Comparison of ENCODE assay signal across 4 cellular contexts in the genomic region with DNA sequence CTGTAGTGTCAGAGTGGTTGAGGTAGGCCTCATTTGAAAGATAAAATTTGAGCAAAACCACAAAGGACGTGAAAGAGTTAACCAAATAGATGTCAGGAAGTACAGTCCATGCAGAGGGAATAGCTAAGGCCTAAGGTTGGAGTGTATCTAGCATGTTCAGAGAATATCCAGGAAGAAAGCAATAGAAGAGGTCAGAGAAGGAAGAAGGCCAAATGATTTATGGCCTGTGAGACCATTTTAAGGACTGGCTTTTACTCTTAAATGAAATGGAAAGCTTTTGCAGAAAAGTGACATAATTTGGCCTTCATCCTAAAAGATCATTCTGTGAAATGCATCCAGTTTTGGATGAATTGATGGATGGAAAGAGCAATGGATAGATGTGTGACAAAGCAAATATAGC.
TF ChIP-seq lines count a peak whose summit lies in the region.

No MANE protein-coding gene starts in this region.

TF ChIP-seq in HepG2, 621 proteins besides CTCF, POLR2A, EP300 and RAD21:
- TF ChIP-seq ZNF652 (CRISPR knock-in tag; IDR thresholded peaks at IDR 0.05; ENCODE audit: borderline replicate concordance, low read depth), result 0 out of 2 replicates have a peak, but pooled peaks have one; percentile 57
- no peak for TF ChIP-seq ZNF20 (CRISPR knock-in tag; IDR thresholded peaks at IDR 0.05)

TF ChIP-seq in HEK293T, 16 proteins besides CTCF, POLR2A, EP300 and RAD21:
- peak; percentile 37 for TF ChIP-seq PKNOX1 (IDR thresholded peaks at IDR 0.05)
- TF ChIP-seq FOXK2 (IDR thresholded peaks at IDR 0.05), result no peak

TF ChIP-seq in IMR-90, 13 proteins besides CTCF, POLR2A, EP300 and RAD21:
- TF ChIP-seq NFE2L2 (IDR thresholded peaks at IDR 0.05; ENCODE audit: low read depth, low read length) (no peak), CHD1 (IDR thresholded peaks at IDR 0.05; ENCODE audit: low read depth, low read length) (no peak), FOS (IDR thresholded peaks at IDR 0.05; ENCODE audit: low read depth, low read length) (no peak), MAZ (IDR thresholded peaks at IDR 0.05; ENCODE audit: borderline replicate concordance, low read depth, low read length) (no peak), RFX5 (IDR thresholded peaks at IDR 0.05; ENCODE audit: low read depth, low read length) (no peak), SMC3 (IDR thresholded peaks at IDR 0.05; ENCODE audit: low read depth, low read length) (no peak), ELK1 (IDR thresholded peaks at IDR 0.05; ENCODE audit: borderline replicate concordance, low read depth, low read length) (no peak), CEBPB (IDR thresholded peaks at IDR 0.05; ENCODE audit: low read depth, low read length) (no peak), BHLHE40 (IDR thresholded peaks at IDR 0.05; ENCODE audit: low read depth, low read length) (no peak), MAFK (IDR thresholded peaks at IDR 0.05; ENCODE audit: low read depth, low read length) (no peak), RCOR1 (IDR thresholded peaks at IDR 0.05; ENCODE audit: insufficient replicate concordance, low read length) (no peak), MXI1 (IDR thresholded peaks at IDR 0.05; ENCODE audit: borderline replicate concordance, low read depth, low read length) (no peak)
- TF ChIP-seq, protein P1, sequence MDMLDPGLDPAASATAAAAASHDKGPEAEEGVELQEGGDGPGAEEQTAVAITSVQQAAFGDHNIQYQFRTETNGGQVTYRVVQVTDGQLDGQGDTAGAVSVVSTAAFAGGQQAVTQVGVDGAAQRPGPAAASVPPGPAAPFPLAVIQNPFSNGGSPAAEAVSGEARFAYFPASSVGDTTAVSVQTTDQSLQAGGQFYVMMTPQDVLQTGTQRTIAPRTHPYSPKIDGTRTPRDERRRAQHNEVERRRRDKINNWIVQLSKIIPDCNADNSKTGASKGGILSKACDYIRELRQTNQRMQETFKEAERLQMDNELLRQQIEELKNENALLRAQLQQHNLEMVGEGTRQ (IDR thresholded peaks at IDR 0.05; ENCODE audit: low read depth, low read length), result no peak

TF ChIP-seq in K562, 482 proteins besides CTCF, POLR2A, EP300 and RAD21:
- TF ChIP-seq ZNF395 (CRISPR knock-in tag; IDR thresholded peaks at IDR 0.05) (no peak), ZNF24 (IDR thresholded peaks at IDR 0.05) (no peak), SMARCC2 (IDR thresholded peaks at IDR 0.05; ENCODE audit: low read depth) (no peak), ZNF707 (CRISPR knock-in tag; conservative IDR thresholded peaks at IDR 0.05) (no peak), DIDO1 (tag; IDR thresholded peaks at IDR 0.05; ENCODE audit: low read depth) (no peak), THRB (CRISPR knock-in tag; conservative IDR thresholded peaks at IDR 0.05) (0 out of 2 replicates have a peak, but pooled peaks have one; percentile 17), GATAD2B (IDR thresholded peaks at IDR 0.05; ENCODE audit: borderline replicate concordance) (no peak), ZNF41 (CRISPR knock-in tag; conservative IDR thresholded peaks at IDR 0.05) (no peak), ZNF212 (CRISPR knock-in tag; IDR thresholded peaks at IDR 0.05) (no peak), PYGO2 (tag; IDR thresholded peaks at IDR 0.05) (no peak), JUND (IDR thresholded peaks at IDR 0.05; ENCODE audit: borderline replicate concordance, low read depth, low read length) (no peak), JUND (tag; IDR thresholded peaks at IDR 0.05; ENCODE audit: borderline replicate concordance, low read depth, low read length) (no peak), TEAD1 (CRISPR knock-in tag; IDR thresholded peaks at IDR 0.05) (no peak), MNT (conservative IDR thresholded peaks at IDR 0.05) (no peak), ZNF282 (CRISPR knock-in tag; IDR thresholded peaks at IDR 0.05) (no peak), PKNOX1 (IDR thresholded peaks at IDR 0.05) (peak; percentile 67), U2AF2 (optimal IDR thresholded peaks at IDR 0.05; ENCODE audit: low read depth, low read length) (no peak), SP2 (IDR thresholded peaks at IDR 0.05; ENCODE audit: extremely low read depth, low read depth, low read length, poor library complexity, severe bottlenecking) (no peak), TFAM (CRISPR knock-in tag; conservative IDR thresholded peaks at IDR 0.05) (no peak), SUPT5H (IDR thresholded peaks at IDR 0.05) (peak; percentile 21; the same call in 1 of the 2 replicates), MEIS2 (IDR thresholded peaks at IDR 0.05; ENCODE audit: partially characterized antibody) (peak; percentile 71), COPS2 (conservative IDR thresholded peaks at IDR 0.05) (no peak), BCL6 (CRISPR knock-in tag; IDR thresholded peaks at IDR 0.05) (no peak), MCM3 (IDR thresholded peaks at IDR 0.05) (no peak), ETV6 (IDR thresholded peaks at IDR 0.05; ENCODE audit: borderline replicate concordance in 1 of 2, low read depth in 2 of 2, low read length in 1 of 2) (no peak), ETV6 (CRISPR knock-in tag; IDR thresholded peaks at IDR 0.05; ENCODE audit: borderline replicate concordance) (no peak), BMI1 (IDR thresholded peaks at IDR 0.05; ENCODE audit: low read length) (no peak), MAFF (IDR thresholded peaks at IDR 0.05; ENCODE audit: low read length) (no peak), SMC3 (conservative IDR thresholded peaks at IDR 0.05; ENCODE audit: insufficient read depth, low read depth, low read length) (no peak), FOXA1 (IDR thresholded peaks at IDR 0.05; ENCODE audit: borderline replicate concordance) (no peak), ZNF584 (CRISPR knock-in tag; IDR thresholded peaks at IDR 0.05; ENCODE audit: low read depth) (no peak), HEY1 (CRISPR knock-in tag; IDR thresholded peaks at IDR 0.05; ENCODE audit: borderline replicate concordance) (no peak), FOXJ3 (CRISPR knock-in tag; IDR thresholded peaks at IDR 0.05) (no peak), FOSL1 (tag; conservative IDR thresholded peaks at IDR 0.05) (no peak), HDAC1 (IDR thresholded peaks at IDR 0.05) (no peak), SMARCE1 (IDR thresholded peaks at IDR 0.05) (no peak), TAF15 (IDR thresholded peaks at IDR 0.05; ENCODE audit: low read depth, low read length) (no peak)
- TF ChIP-seq, protein P2, sequence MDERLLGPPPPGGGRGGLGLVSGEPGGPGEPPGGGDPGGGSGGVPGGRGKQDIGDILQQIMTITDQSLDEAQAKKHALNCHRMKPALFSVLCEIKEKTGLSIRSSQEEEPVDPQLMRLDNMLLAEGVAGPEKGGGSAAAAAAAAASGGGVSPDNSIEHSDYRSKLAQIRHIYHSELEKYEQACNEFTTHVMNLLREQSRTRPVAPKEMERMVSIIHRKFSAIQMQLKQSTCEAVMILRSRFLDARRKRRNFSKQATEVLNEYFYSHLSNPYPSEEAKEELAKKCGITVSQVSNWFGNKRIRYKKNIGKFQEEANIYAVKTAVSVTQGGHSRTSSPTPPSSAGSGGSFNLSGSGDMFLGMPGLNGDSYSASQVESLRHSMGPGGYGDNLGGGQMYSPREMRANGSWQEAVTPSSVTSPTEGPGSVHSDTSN (CRISPR knock-in tag; IDR thresholded peaks at IDR 0.05; ENCODE audit: low read depth), result no peak
- TF ChIP-seq, protein P2 (tag; conservative IDR thresholded peaks at IDR 0.05; ENCODE audit: low read depth), result peak; percentile 61
- TF ChIP-seq, protein P3, sequence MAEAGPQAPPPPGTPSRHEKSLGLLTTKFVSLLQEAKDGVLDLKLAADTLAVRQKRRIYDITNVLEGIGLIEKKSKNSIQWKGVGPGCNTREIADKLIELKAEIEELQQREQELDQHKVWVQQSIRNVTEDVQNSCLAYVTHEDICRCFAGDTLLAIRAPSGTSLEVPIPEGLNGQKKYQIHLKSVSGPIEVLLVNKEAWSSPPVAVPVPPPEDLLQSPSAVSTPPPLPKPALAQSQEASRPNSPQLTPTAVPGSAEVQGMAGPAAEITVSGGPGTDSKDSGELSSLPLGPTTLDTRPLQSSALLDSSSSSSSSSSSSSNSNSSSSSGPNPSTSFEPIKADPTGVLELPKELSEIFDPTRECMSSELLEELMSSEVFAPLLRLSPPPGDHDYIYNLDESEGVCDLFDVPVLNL (CRISPR knock-in tag; IDR thresholded peaks at IDR 0.05; ENCODE audit: low read depth), result no peak
